15 cellular contexts compared by ENCODE assay signal in the genomic region with DNA sequence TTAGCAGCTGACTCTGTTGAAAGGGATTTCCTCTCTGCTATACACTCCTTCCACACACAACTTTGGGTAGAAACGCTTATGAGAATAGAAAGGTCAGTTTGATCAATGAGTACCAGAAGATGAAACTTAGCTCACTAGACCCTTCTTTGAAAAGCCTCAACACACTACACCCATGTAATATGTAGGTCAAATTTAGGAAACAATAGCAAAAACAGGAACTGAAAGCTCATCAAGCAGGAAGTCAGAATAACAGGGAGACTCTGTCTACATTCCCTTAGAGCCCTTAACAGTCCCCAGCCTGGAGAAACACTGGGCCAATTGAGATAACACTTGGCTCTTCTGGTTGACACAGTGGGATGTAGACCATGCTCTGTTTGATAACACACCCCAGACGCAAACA. TPM values are rescaled to one million over a fixed set of nuclear protein-coding genes. Genes with fewer than 3 reads are reported as not detected.
A peak's percentile ranks its signal among the peaks of the same experiment; 100 is the strongest.
DNase-seq lines count a peak whose midpoint lies in the region; ATAC-seq, FAIRE-seq and TF ChIP-seq lines count a peak whose summit lies in the region.
"Had no signal": no experiment of that assay in that cellular context is flagged by ENCODE, and none has a peak within 500 bp of the region (broad histone marks: within the 10 kb centered on the region; RNA-seq: fewer than 3 reads in every experiment).

No MANE protein-coding gene starts in this region.

- H3K4me3 ChIP-seq in Loucy (ENCODE audit: low read length, poor library complexity, severe bottlenecking) (no peak overlapping the region), endothelial cell of umbilical vein (replicated peaks in 1 of 3; ENCODE audit: insufficient read depth in 1 of 3, low read depth in 1 of 3, low read length in 3 of 3) (no peak overlapping the region), gastroesophageal sphincter (no peak overlapping the region)

- peak overlapping the region; percentile 24; the same call in 1 of the 2 replicates for H3K27ac Mint-ChIP-seq in HFFc6
- H3K27ac Mint-ChIP-seq: CD4-positive, CD25-positive, alpha-beta regulatory T cell; WTC11 had no signal

- no peaks in the 10 kb centered on the region for H3K9me2 ChIP-seq in Loucy (replicated peaks; ENCODE audit: low read depth, low read length)

- peaks cover 6% of the 10 kb centered on the region for H3K36me3 Mint-ChIP-seq in HFFc6 (ENCODE audit: low read depth)
- H3K36me3 Mint-ChIP-seq: CD4-positive, CD25-positive, alpha-beta regulatory T cell; WTC11 had no signal

- POLR2A ChIA-PET in endothelial cell of umbilical vein (lab: Charles Lee): no interaction called here

- H2AFZ ChIP-seq in Loucy (ENCODE audit: low read length) (peak overlapping the region; percentile 85), endothelial cell of umbilical vein (ENCODE audit: low read depth, low read length) (no peak overlapping the region)

- H3K27ac ChIP-seq in endothelial cell of umbilical vein (ENCODE audit: insufficient read depth, low read depth, low read length) (peak overlapping the region; percentile 29), gastroesophageal sphincter (no peak overlapping the region)
- H3K27ac ChIP-seq: epithelial cell of prostate had no signal

- H3K9me1 ChIP-seq in endothelial cell of umbilical vein (replicated peaks; ENCODE audit: control insufficient read depth, extremely low read depth, insufficient read depth, low read length): no peaks in the 10 kb centered on the region

- 71% methylated on average over 1 of the region's 2 CpGs; no CpG with 5 or more reads in 1 of the 2 donors for WGBS in gastroesophageal sphincter (ENCODE audit: low coverage in 1 of 2), 2 donors

- no peaks in the 10 kb centered on the region for H3K36me3 ChIP-seq in Loucy (ENCODE audit: insufficient read depth, low read length)
- peaks cover 10 to 12% of the 10 kb centered on the region in 2 experiments for H3K36me3 ChIP-seq in endothelial cell of umbilical vein (ENCODE audit: control insufficient read depth in 2 of 2, extremely low read depth in 1 of 2, insufficient read depth in 2 of 2, low read length in 2 of 2)
- H3K36me3 ChIP-seq in gastroesophageal sphincter: peaks cover 0 to 5% of the 10 kb centered on the region in 2 donors

- H3K4me1 Mint-ChIP-seq in HFFc6 (ENCODE audit: low read depth): peaks cover 57% of the 10 kb centered on the region

- TF ChIP-seq EP300 in gastroesophageal sphincter (IDR thresholded peaks at IDR 0.05): no peak

- ATAC-seq in GM18505 (IDR thresholded peaks at IDR 0.05; ENCODE audit: unreplicated experiment) (peak; percentile 39), HG03460 (IDR thresholded peaks at IDR 0.05; ENCODE audit: unreplicated experiment) (no peak), gastroesophageal sphincter (no peak)
- ATAC-seq: WTC11 had no signal

- H3K4me2 ChIP-seq in Loucy (ENCODE audit: low read depth, low read length, poor library complexity, severe bottlenecking): peak overlapping the region; percentile 13
- H3K4me2 ChIP-seq in endothelial cell of umbilical vein (ENCODE audit: insufficient read depth, low read length): no peak overlapping the region

- H3K9ac ChIP-seq in Loucy (ENCODE audit: low read depth, low read length, poor library complexity, severe bottlenecking): no peak overlapping the region
- no peak overlapping the region for H3K9ac ChIP-seq in endothelial cell of umbilical vein (replicated peaks; ENCODE audit: extremely low read depth, insufficient read depth, low read length)

- dilution Hi-C loops in endothelial cell of umbilical vein (cut with MboI; ENCODE audit: extremely low pct_ligation_motif_present, low sequenced_read_pairs): no loop called here

- peaks cover under 1% of the 10 kb centered on the region for H3K27me3 Mint-ChIP-seq in HFFc6 (ENCODE audit: insufficient read depth)

- no peak for FAIRE-seq in endothelial cell of umbilical vein (lab: Jason Lieb, UNC)

- no peaks in the 10 kb centered on the region for H4K20me1 ChIP-seq in Loucy (ENCODE audit: insufficient read depth, low read length, poor library complexity, severe bottlenecking)
- H4K20me1 ChIP-seq in endothelial cell of umbilical vein (replicated peaks; ENCODE audit: control insufficient read depth, extremely low read depth, insufficient read depth, low read length): no peaks in the 10 kb centered on the region

- intact Hi-C loops in endothelial cell of umbilical vein (cut with micrococcal nuclease): loop anchor here (5.0 kb wide), 1 partner anchor 162 kb away; no protein-coding TSS in a partner anchor

- H3K4me1 ChIP-seq in Loucy (ENCODE audit: insufficient read depth, low read length, poor library complexity, severe bottlenecking): peaks cover 8% of the 10 kb centered on the region
- peaks cover 39% of the 10 kb centered on the region for H3K4me1 ChIP-seq in endothelial cell of umbilical vein (ENCODE audit: control insufficient read depth, extremely low read depth, insufficient read depth, low read length)
- H3K4me1 ChIP-seq in gastroesophageal sphincter: no peaks in the 10 kb centered on the region

- H3K79me2 ChIP-seq in Loucy (ENCODE audit: insufficient read depth, low read length) (no peaks in the 10 kb centered on the region), endothelial cell of umbilical vein (ENCODE audit: control insufficient read depth, insufficient read depth, low read length) (no peaks in the 10 kb centered on the region)

- no peaks in the 10 kb centered on the region for H3K9me3 Mint-ChIP-seq in HFFc6
- H3K9me3 Mint-ChIP-seq: CD4-positive, CD25-positive, alpha-beta regulatory T cell; WTC11 had no signal

- H3K4me3 Mint-ChIP-seq in HFFc6: no peak overlapping the region; the same call in 1 of the 2 replicates
- H3K4me3 Mint-ChIP-seq: CD4-positive, CD25-positive, alpha-beta regulatory T cell; WTC11 had no signal

- no peak for DNase-seq in HFFc6
- DNase-seq in endothelial cell of umbilical vein (ENCODE audit: low read depth, low spot score): no peak
- DNase-seq in putamen (ENCODE audit: low spot score): no peak
- no peak for DNase-seq in NCI-H2227 treated with DMSO at 0.1 percent for 48 hours (lab: John Stamatoyannopoulos, UW)
- DNase-seq: cerebellar nuclear complex, head of caudate nucleus, NCI-H146, NCI-H774 had no signal

- CTCF ChIA-PET in endothelial cell of umbilical vein (lab: Charles Lee): interaction anchor here (0.9 to 7.2 kb wide), 6 partner anchors 9 to 94 kb away, joined by 3 to 136 read pairs (median 4); partner anchors contain the start of gene TSPAN6

- no peak for TF ChIP-seq CTCF in HFFc6 (IDR thresholded peaks at IDR 0.05)
- no peak for TF ChIP-seq CTCF in Loucy (conservative IDR thresholded peaks at IDR 0.05; ENCODE audit: low read length)
- no peak for TF ChIP-seq CTCF in endothelial cell of umbilical vein (IDR thresholded peaks at IDR 0.05; ENCODE audit: extremely low read depth in 1 of 2, insufficient read depth in 1 of 2, low read depth in 1 of 2, low read length in 2 of 2)
- no peak for TF ChIP-seq CTCF in gastroesophageal sphincter (IDR thresholded peaks at IDR 0.05)

- TF ChIP-seq POLR2A in GM18505 (IDR thresholded peaks at IDR 0.05; ENCODE audit: borderline replicate concordance, extremely low read depth, insufficient read depth, insufficient read length) (no peak), endothelial cell of umbilical vein (IDR thresholded peaks at IDR 0.05; ENCODE audit: low read depth, low read length) (no peak), gastroesophageal sphincter (IDR thresholded peaks at IDR 0.05) (no peak)

- H3K9me3 ChIP-seq in Loucy (ENCODE audit: insufficient read depth, low read depth, low read length): no peaks in the 10 kb centered on the region
- H3K9me3 ChIP-seq in endothelial cell of umbilical vein (replicated peaks; ENCODE audit: control insufficient read depth, insufficient read depth, low read length): no peaks in the 10 kb centered on the region
- H3K9me3 ChIP-seq in gastroesophageal sphincter: no peaks in the 10 kb centered on the region

- BruUV-seq in endothelial cell of umbilical vein (replicated peaks; lab: Mats Ljungman, UMichigan): no TSS peak

- H3F3A ChIP-seq in Loucy (ENCODE audit: low read depth): no peaks in the 10 kb centered on the region

- no peaks in the 10 kb centered on the region for H3K27me3 ChIP-seq in Loucy (ENCODE audit: insufficient read depth, low read length, poor library complexity, severe bottlenecking)
- no peaks in the 10 kb centered on the region for H3K27me3 ChIP-seq in endothelial cell of umbilical vein (ENCODE audit: control insufficient read depth in 2 of 2, insufficient read depth in 2 of 2, low read length in 2 of 2)
- no peaks in the 10 kb centered on the region for H3K27me3 ChIP-seq in gastroesophageal sphincter

RNA-seq across cellular contexts. Expression of gene SRPX2, which starts 30.7 kb away (rescaled TPM):
- 10 to 100 TPM; 16.8 to 32.0 (median 23.7) TPM for total RNA-seq in HFFc6 (2021; fragmentation: NEBNext Ultra II Directional; extraction: Animal tissue kit (Norgen Biotek cat#: 25700))
- total RNA-seq in endothelial cell of umbilical vein (124 and 133 TPM in 2 replicates), gastroesophageal sphincter (10 to 100 TPM; 24.7 to 52.1 (median 39.7) TPM)
- polyA plus RNA-seq in endothelial cell of umbilical vein: 260 and 265 TPM in 2 replicates
- 193 and 194 TPM in 2 replicates for polyA plus RNA-seq in endothelial cell of umbilical vein (2011; cell fraction: cytosol; rRNA removed)
- 366 and 392 TPM in 2 replicates for polyA plus RNA-seq in endothelial cell of umbilical vein (2011; cell fraction: nucleus; rRNA removed)
- 154 and 267 TPM in 2 replicates for polyA plus RNA-seq in endothelial cell of umbilical vein (2012)
- polyA minus RNA-seq in endothelial cell of umbilical vein: 336 and 411 TPM in 2 replicates
- not detected for polyA minus RNA-seq in endothelial cell of umbilical vein (2011; cell fraction: cytosol; rRNA and poly(A)+ RNA removed)
- 177 and 282 TPM in 2 replicates for polyA minus RNA-seq in endothelial cell of umbilical vein (2011; cell fraction: nucleus; rRNA and poly(A)+ RNA removed)
- total RNA-seq: CD4-positive, CD25-positive, alpha-beta regulatory T cell had no signal
- polyA plus RNA-seq: CD4-positive, CD25-positive, alpha-beta regulatory T cell had no signal

RNA-seq across cellular contexts. Expression of gene TSPAN6, which starts 38.1 kb away (rescaled TPM):
- 10 to 100 TPM; 14.5 to 20.7 (median 18.3) TPM for total RNA-seq in HFFc6 (2021; fragmentation: NEBNext Ultra II Directional; extraction: Animal tissue kit (Norgen Biotek cat#: 25700))
- total RNA-seq in endothelial cell of umbilical vein (43.1 and 44.6 TPM in 2 replicates), gastroesophageal sphincter (10 to 100 TPM in 2 of 4 donors, 1 to 10 TPM in 2; 6.4 to 16.2 (median 8.5) TPM)
- polyA plus RNA-seq in endothelial cell of umbilical vein: 53.7 and 65.5 TPM in 2 replicates
- polyA plus RNA-seq in endothelial cell of umbilical vein (2011; cell fraction: cytosol; rRNA removed): 49.6 and 50.0 TPM in 2 replicates
- 27.1 and 34.2 TPM in 2 replicates for polyA plus RNA-seq in endothelial cell of umbilical vein (2011; cell fraction: nucleus; rRNA removed)
- 56.7 and 72.5 TPM in 2 replicates for polyA plus RNA-seq in endothelial cell of umbilical vein (2012)
- polyA minus RNA-seq in endothelial cell of umbilical vein: 50.2 and 54.1 TPM in 2 replicates
- 13.7 TPM for polyA minus RNA-seq in endothelial cell of umbilical vein (2011; cell fraction: cytosol; rRNA and poly(A)+ RNA removed)
- 12.6 and 14.1 TPM in 2 replicates for polyA minus RNA-seq in endothelial cell of umbilical vein (2011; cell fraction: nucleus; rRNA and poly(A)+ RNA removed)

RNA-seq across cellular contexts. Expression of gene SYTL4, which starts 57.2 kb away (rescaled TPM):
- total RNA-seq in HFFc6 (2021; fragmentation: NEBNext Ultra II Directional; extraction: Animal tissue kit (Norgen Biotek cat#: 25700)): 1 to 10 TPM; 5.5 to 9.2 (median 6.2) TPM
- total RNA-seq in endothelial cell of umbilical vein (18.4 and 25.6 TPM in 2 replicates), gastroesophageal sphincter (10 to 100 TPM; 18.6 to 33.6 (median 26.7) TPM)
- 8.1 and 44.1 TPM in 2 replicates for polyA plus RNA-seq in endothelial cell of umbilical vein
- polyA plus RNA-seq in endothelial cell of umbilical vein (2011; cell fraction: cytosol; rRNA removed): 11.5 and 12.7 TPM in 2 replicates
- polyA plus RNA-seq in endothelial cell of umbilical vein (2011; cell fraction: nucleus; rRNA removed): 37.0 and 62.6 TPM in 2 replicates
- 27.8 and 36.1 TPM in 2 replicates for polyA plus RNA-seq in endothelial cell of umbilical vein (2012)
- polyA minus RNA-seq in endothelial cell of umbilical vein: 21.4 TPM in 2 replicates
- polyA minus RNA-seq in endothelial cell of umbilical vein (2011; cell fraction: cytosol; rRNA and poly(A)+ RNA removed): 8.8 TPM
- polyA minus RNA-seq in endothelial cell of umbilical vein (2011; cell fraction: nucleus; rRNA and poly(A)+ RNA removed): 21.5 and 26.0 TPM in 2 replicates
- polyA plus RNA-seq: CD4-positive, CD25-positive, alpha-beta regulatory T cell had no signal
